ENCODE assay signal across 6 cellular contexts in genomic region chr19:55635334-55635717, GRCh38. TPM values are rescaled to one million over a fixed set of nuclear protein-coding genes. Genes with fewer than 3 reads are reported as not detected.
DNase-seq lines count a peak whose midpoint lies in the region; ATAC-seq and TF ChIP-seq lines count a peak whose summit lies in the region.

No MANE protein-coding gene starts in this region.

- H3K36me3 Mint-ChIP-seq in dendritic cell treated with granulocyte-macrophage colony-stimulating factor and Interleukin-4, amounts not matched to agents 40 ng/mL and 50 ng/mL, for 4 days (ENCODE audit: low read depth) = peaks cover 43% of the 10 kb centered on the region
- peaks cover 4% of the 10 kb centered on the region for H3K36me3 Mint-ChIP-seq in progenitor cell of endocrine pancreas (ENCODE audit: insufficient read depth)

- peak overlapping the region; percentile 83 for H3K27ac ChIP-seq in KOPT-K1 (ENCODE audit: low read depth, low read length, poor library complexity, severe bottlenecking)

- TF ChIP-seq CTCF in progenitor cell of endocrine pancreas (IDR thresholded peaks at IDR 0.05; ENCODE audit: unreplicated experiment) = no peak

- no peak for ATAC-seq in GM21717 (IDR thresholded peaks at IDR 0.05; ENCODE audit: unreplicated experiment)

- H3K9me3 ChIP-seq in KOPT-K1 (ENCODE audit: insufficient read depth, low read length, poor library complexity, severe bottlenecking) = no peaks in the 10 kb centered on the region

- intact Hi-C loops in dendritic cell treated with granulocyte-macrophage colony-stimulating factor and Interleukin-4, amounts not matched to agents 40 ng/mL and 50 ng/mL, for 4 days (cut with micrococcal nuclease) = loop anchor here (5.0 kb wide), 1 partner anchor 38 kb away; the partner anchor contains the start of gene FIZ1

- peak overlapping the region; percentile 100 for H3K27ac Mint-ChIP-seq in dendritic cell treated with granulocyte-macrophage colony-stimulating factor and Interleukin-4, amounts not matched to agents 40 ng/mL and 50 ng/mL, for 4 days
- peak overlapping the region; percentile 99 for H3K27ac Mint-ChIP-seq in progenitor cell of endocrine pancreas

- H3K4me3 Mint-ChIP-seq in dendritic cell treated with granulocyte-macrophage colony-stimulating factor and Interleukin-4, amounts not matched to agents 40 ng/mL and 50 ng/mL, for 4 days = peak overlapping the region; percentile 100
- H3K4me3 Mint-ChIP-seq in progenitor cell of endocrine pancreas (ENCODE audit: low read depth) = peak overlapping the region; percentile 99

- no peaks in the 10 kb centered on the region for H3K9me3 Mint-ChIP-seq in dendritic cell treated with granulocyte-macrophage colony-stimulating factor and Interleukin-4, amounts not matched to agents 40 ng/mL and 50 ng/mL, for 4 days
- H3K9me3 Mint-ChIP-seq in progenitor cell of endocrine pancreas (ENCODE audit: low read depth) = no peaks in the 10 kb centered on the region

- H3K27me3 Mint-ChIP-seq in dendritic cell treated with granulocyte-macrophage colony-stimulating factor and Interleukin-4, amounts not matched to agents 40 ng/mL and 50 ng/mL, for 4 days = no peaks in the 10 kb centered on the region
- no peaks in the 10 kb centered on the region for H3K27me3 Mint-ChIP-seq in progenitor cell of endocrine pancreas

- DNase-seq in progenitor cell of endocrine pancreas (ENCODE audit: low spot score, unreplicated experiment) (no peak), UCSD-AML1 (lab: John Stamatoyannopoulos, UW; ENCODE audit: unreplicated experiment) (no peak), GOT3 (lab: John Stamatoyannopoulos, UW) (no peak)

- H3K4me1 Mint-ChIP-seq in dendritic cell treated with granulocyte-macrophage colony-stimulating factor and Interleukin-4, amounts not matched to agents 40 ng/mL and 50 ng/mL, for 4 days (ENCODE audit: low read depth) = peaks cover 60% of the 10 kb centered on the region
- peaks cover 22% of the 10 kb centered on the region for H3K4me1 Mint-ChIP-seq in progenitor cell of endocrine pancreas (ENCODE audit: low read depth)

- no peaks in the 10 kb centered on the region for H3K36me3 ChIP-seq in KOPT-K1 (ENCODE audit: insufficient read depth, low read length)

RNA-seq across cellular contexts. Expression of gene ZNF580, which starts 5.5 kb away (rescaled TPM):
- 45.9 and 46.2 TPM in 2 replicates for total RNA-seq in progenitor cell of endocrine pancreas

RNA-seq across cellular contexts. Expression of gene ZNF581, which starts 8.1 kb away (rescaled TPM):
- 38.8 and 40.1 TPM in 2 replicates for total RNA-seq in progenitor cell of endocrine pancreas

RNA-seq across cellular contexts. Expression of gene ZNF784, which starts 11.0 kb away (rescaled TPM):
- 14.6 and 15.3 TPM in 2 replicates for total RNA-seq in progenitor cell of endocrine pancreas

RNA-seq across cellular contexts. Expression of gene CCDC106, which starts 12.7 kb away (rescaled TPM):
- total RNA-seq in progenitor cell of endocrine pancreas = 23.0 and 23.9 TPM in 2 replicates

RNA-seq across cellular contexts. Expression of gene U2AF2, which starts 19.5 kb away (rescaled TPM):
- 275 and 281 TPM in 2 replicates for total RNA-seq in progenitor cell of endocrine pancreas
